In the genomic region with DNA sequence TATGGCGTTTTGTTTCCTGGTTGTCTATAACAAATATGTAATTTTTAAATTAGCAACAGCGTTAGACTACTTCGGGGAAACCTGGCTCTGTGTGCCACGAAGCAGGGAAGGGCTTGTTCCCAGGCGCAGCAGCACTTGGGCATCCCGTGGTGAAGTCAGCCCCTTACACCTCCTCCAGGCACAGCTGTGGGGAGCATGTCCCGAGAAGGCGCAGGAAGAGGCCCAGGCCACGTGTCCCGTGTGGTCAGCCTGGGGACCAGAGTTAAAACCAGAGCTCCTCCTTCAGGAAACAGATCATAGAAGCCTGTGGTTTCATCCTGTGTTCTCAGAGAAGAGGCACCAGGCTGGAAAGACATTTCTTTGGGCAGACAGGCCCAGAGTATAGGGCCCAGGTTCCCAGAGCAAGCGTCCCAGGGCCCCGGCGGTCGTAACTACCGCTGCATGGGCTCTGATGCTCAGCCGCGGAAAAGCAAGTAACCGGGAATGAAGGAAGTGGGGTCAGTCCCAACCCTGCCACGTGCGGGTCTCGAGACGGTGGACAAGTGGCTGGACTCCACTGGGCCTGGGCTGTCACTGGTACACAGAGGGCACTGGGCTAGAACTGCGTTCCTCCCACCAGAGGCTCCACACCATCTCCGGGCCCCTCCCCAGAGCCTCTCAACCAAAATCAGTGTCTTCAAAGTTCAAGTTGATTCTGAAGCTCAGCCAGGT, we compare ENCODE assay signal across 8 cellular contexts. TPM values are rescaled to one million over a fixed set of nuclear protein-coding genes. Genes with fewer than 3 reads are reported as not detected.
DNase-seq lines count a peak whose midpoint lies in the region; ATAC-seq and TF ChIP-seq lines count a peak whose summit lies in the region.

No MANE protein-coding gene starts in this region.

- H3K4me1 ChIP-seq in smooth muscle cell (ENCODE audit: low read depth) = no peaks in the 10 kb centered on the region

- POLR2A ChIA-PET in activated CD4-positive, alpha-beta memory T cell treated with anti-CD3 and anti-CD28 coated beads for 36 hours (lab: Charles Lee) = interaction anchor here (1.5 kb wide), 1 partner anchor 105 kb away, joined by 3 read pairs; no protein-coding TSS in a partner anchor

- WGBS in smooth muscle cell (ENCODE audit: low lambda C conversion rate) = 60% methylated on average over 24 of the region's 24 CpGs

- no peaks in the 10 kb centered on the region for H3K9me3 Mint-ChIP-seq in activated CD4-positive, alpha-beta memory T cell treated with anti-CD3 and anti-CD28 coated beads for 36 hours

- intact Hi-C loops in activated CD4-positive, alpha-beta memory T cell treated with anti-CD3 and anti-CD28 coated beads for 36 hours (cut with micrococcal nuclease) = no loop called here
- intact Hi-C loops in cardiac septum (cut with DNase I) = loop anchor here (5.0 kb wide), 1 partner anchor 103 kb away; a partner anchor contains a TSS

- H3K27ac Mint-ChIP-seq in activated CD4-positive, alpha-beta memory T cell treated with anti-CD3 and anti-CD28 coated beads for 36 hours = peak overlapping the region; percentile 60

- no peaks in the 10 kb centered on the region for H3K27me3 Mint-ChIP-seq in activated CD4-positive, alpha-beta memory T cell treated with anti-CD3 and anti-CD28 coated beads for 36 hours

- peak; percentile 87 for DNase-seq in HS-5 (ENCODE audit: low read depth)
- peak; percentile 32 for DNase-seq in activated CD4-positive, alpha-beta memory T cell treated with anti-CD3 and anti-CD28 coated beads for 36 hours
- DNase-seq in cardiac septum (ENCODE audit: low spot score) = peak; percentile 84
- DNase-seq in smooth muscle cell (lab: John Stamatoyannopoulos, UW; ENCODE audit: unreplicated experiment) = peak; percentile 35
- DNase-seq in NCI-H446 (lab: John Stamatoyannopoulos, UW) = no peak
- DNase-seq in DMS114 treated with DMSO at 0.1 percent for 48 hours (lab: John Stamatoyannopoulos, UW; ENCODE audit: unreplicated experiment) = no peak
- DNase-seq in NCI-H1048 (lab: John Stamatoyannopoulos, UW) = no peak

- H3K4me2 ChIP-seq in smooth muscle cell = peak overlapping the region; percentile 64

- no peaks in the 10 kb centered on the region for H3K79me2 ChIP-seq in smooth muscle cell (ENCODE audit: low read depth)

- no peak for TF ChIP-seq CTCF in smooth muscle cell (IDR thresholded peaks at IDR 0.05; ENCODE audit: borderline replicate concordance, insufficient read depth, poor library complexity, severe bottlenecking)

- H2AFZ ChIP-seq in smooth muscle cell (ENCODE audit: low read depth) = no peak overlapping the region

- no peaks in the 10 kb centered on the region for H3K27me3 ChIP-seq in smooth muscle cell (ENCODE audit: low read depth)

- H3K36me3 Mint-ChIP-seq in activated CD4-positive, alpha-beta memory T cell treated with anti-CD3 and anti-CD28 coated beads for 36 hours = peaks cover 5% of the 10 kb centered on the region

- no peaks in the 10 kb centered on the region for H3K36me3 ChIP-seq in smooth muscle cell (ENCODE audit: low read depth)

- no peak overlapping the region for H3K4me3 Mint-ChIP-seq in activated CD4-positive, alpha-beta memory T cell treated with anti-CD3 and anti-CD28 coated beads for 36 hours

- peak overlapping the region; percentile 17 for H3K9ac ChIP-seq in smooth muscle cell (ENCODE audit: low read depth)

- H3F3A ChIP-seq in smooth muscle cell (ENCODE audit: low read depth) = no peaks in the 10 kb centered on the region

- CTCF ChIA-PET in activated CD4-positive, alpha-beta memory T cell treated with anti-CD3 and anti-CD28 coated beads for 36 hours (lab: Charles Lee) = interaction anchor here (1.1 to 2.5 kb wide), 4 partner anchors 12 to 182 kb away, joined by 4 to 19 read pairs (median 5); a partner anchor contains a TSS

- ATAC-seq in GM18499 (IDR thresholded peaks at IDR 0.05; ENCODE audit: insufficient read depth, unreplicated experiment) = peak; percentile 63

- no peaks in the 10 kb centered on the region for H4K20me1 ChIP-seq in smooth muscle cell (ENCODE audit: low read depth)

- H3K4me3 ChIP-seq in smooth muscle cell = no peak overlapping the region

- H3K27ac ChIP-seq in smooth muscle cell (ENCODE audit: low read depth) = peak overlapping the region; percentile 76

- no peaks in the 10 kb centered on the region for H3K9me3 ChIP-seq in smooth muscle cell (replicated peaks; ENCODE audit: low read depth)

- peaks cover 14% of the 10 kb centered on the region for H3K4me1 Mint-ChIP-seq in activated CD4-positive, alpha-beta memory T cell treated with anti-CD3 and anti-CD28 coated beads for 36 hours (ENCODE audit: low read depth)

RNA-seq across cellular contexts. Expression of a gene that starts 7.1 kb away (rescaled TPM):
- 100 to 1,000 TPM; 112 to 114 TPM for total RNA-seq in activated CD4-positive, alpha-beta memory T cell treated with anti-CD3 and anti-CD28 coated beads for 36 hours
- total RNA-seq in cardiac septum = 9.6 TPM
- 17.8 and 20.7 TPM in 2 replicates for total RNA-seq in smooth muscle cell
- polyA plus RNA-seq in smooth muscle cell = 46.0 and 51.2 TPM in 2 replicates

RNA-seq across cellular contexts. Expression of a gene that starts 7.1 kb away (rescaled TPM):
- total RNA-seq in activated CD4-positive, alpha-beta memory T cell treated with anti-CD3 and anti-CD28 coated beads for 36 hours = 10 to 100 TPM; 25.5 to 26.9 TPM
- total RNA-seq in cardiac septum (15.6 TPM), smooth muscle cell (13.0 and 17.1 TPM in 2 replicates)
- polyA plus RNA-seq in smooth muscle cell = 30.8 and 34.8 TPM in 2 replicates

RNA-seq across cellular contexts. Expression of a gene that starts 16.4 kb away (rescaled TPM):
- total RNA-seq in activated CD4-positive, alpha-beta memory T cell treated with anti-CD3 and anti-CD28 coated beads for 36 hours = 10 to 100 TPM; 44.4 to 47.8 TPM
- total RNA-seq in cardiac septum (13.5 TPM), smooth muscle cell (25.0 and 60.7 TPM in 2 replicates)
- polyA plus RNA-seq in smooth muscle cell = 33.4 and 38.4 TPM in 2 replicates

Comparison
In these comparisons a context has a peak if more than half of its experiments do, and no peak if none do; other contexts are left out.
1. DNase-seq: peak in HS-5 (single experiment), activated CD4-positive, alpha-beta memory T cell treated with anti-CD3 and anti-CD28 coated beads for 36 hours (single experiment), cardiac septum (single experiment) and smooth muscle cell (single experiment); none in NCI-H446 (0 of 2), DMS114 treated with DMSO at 0.1 percent for 48 hours (single experiment) and NCI-H1048 (single experiment).